Comparison of ENCODE assay signal across 9 cellular contexts in genomic region chr19:53908106-53908932, GRCh38. TPM values are rescaled to one million over a fixed set of nuclear protein-coding genes. Genes with fewer than 3 reads are reported as not detected.
DNase-seq lines count a peak whose midpoint lies in the region; ATAC-seq, FAIRE-seq and TF ChIP-seq lines count a peak whose summit lies in the region.
"Had no signal": no experiment of that assay in that cellular context is flagged by ENCODE, and none has a peak within 500 bp of the region (broad histone marks: within the 10 kb centered on the region; RNA-seq: fewer than 3 reads in every experiment).

No MANE protein-coding gene starts in this region.

- peak overlapping the region; percentile 24 for H3K4me3 Mint-ChIP-seq in activated B cell treated with CpG ODN at 0.5 μM for 24 hours

- peaks cover 32 to 85% (median 72%) of the 10 kb centered on the region in 9 donors for H3K27me3 ChIP-seq in heart left ventricle
- H3K27me3 ChIP-seq in HepG2 (ENCODE audit: control insufficient read depth in 1 of 2, insufficient read depth in 2 of 2, low read length in 2 of 2): peaks cover 13 to 45% of the 10 kb centered on the region in 2 experiments

- TF ChIP-seq EP300 in HepG2 (IDR thresholded peaks at IDR 0.05; ENCODE audit: low read depth in 2 of 2, low read length in 2 of 2) (no peak), HepG2 (CRISPR knock-in tag; IDR thresholded peaks at IDR 0.05; ENCODE audit: borderline replicate concordance) (no peak)

- TF ChIP-seq CTCF in heart left ventricle (IDR thresholded peaks at IDR 0.05) (no peak), activated B cell treated with CpG ODN at 0.5 μM for 24 hours (IDR thresholded peaks at IDR 0.05) (no peak), HepG2 (CRISPR knock-in tag; IDR thresholded peaks at IDR 0.05) (no peak)

- no peak overlapping the region for H3K4me2 ChIP-seq in HepG2 (ENCODE audit: low read depth, low read length)

- intact Hi-C loops in heart left ventricle (cut with DNase I) (loop anchor here in 8 of 10 donors (5.0 kb wide), 1 partner anchor 114 kb away; no protein-coding TSS in a partner anchor), cardiac septum (cut with DNase I) (no loop called here), activated B cell treated with CpG ODN at 0.5 μM for 24 hours (cut with micrococcal nuclease) (no loop called here), HepG2 (cut with micrococcal nuclease; ENCODE audit: unreplicated experiment) (loop anchor here (5.0 kb wide), 1 partner anchor 114 kb away; no protein-coding TSS in a partner anchor)

- H3K36me3 ChIP-seq in heart left ventricle (no peaks in the 10 kb centered on the region), HepG2 (replicated peaks in 1 of 2; ENCODE audit: control insufficient read depth in 1 of 2, insufficient read depth in 2 of 2, low read length in 2 of 2) (no peaks in the 10 kb centered on the region)

- H3K9me3 ChIP-seq in heart left ventricle (no peaks in the 10 kb centered on the region), HepG2 (ENCODE audit: low read length) (no peaks in the 10 kb centered on the region)

- no peaks in the 10 kb centered on the region for H3K79me2 ChIP-seq in HepG2 (ENCODE audit: insufficient read depth, low read length)

- peak in 2 of 5 donors; percentile 40 to 43 for DNase-seq in heart left ventricle
- no peak for DNase-seq in cardiac septum (ENCODE audit: low spot score)
- no peak for DNase-seq in activated B cell treated with CpG ODN at 0.5 μM for 24 hours
- peak in 60 of 61 donors; percentile 47 to 92 (median 81) for DNase-seq in caudate nucleus (lab: John Stamatoyannopoulos, UW)
- DNase-seq in HepG2 (ENCODE audit: low spot score): no peak
- peak; percentile 74 for DNase-seq in stimulated activated CD8-positive, alpha-beta memory T cell treated with anti-CD3 and anti-CD28 coated beads, Interleukin-4, amount 100 ng/mL, for 48 hours

- H3K27me3 Mint-ChIP-seq in activated B cell treated with CpG ODN at 0.5 μM for 24 hours: peaks cover 68% of the 10 kb centered on the region

- no peak overlapping the region for H3K27ac Mint-ChIP-seq in activated B cell treated with CpG ODN at 0.5 μM for 24 hours

- ATAC-seq in heart left ventricle (peak in 3 of 4 donors; percentile 70 to 78 (median 71)), activated B cell treated with CpG ODN at 0.5 μM for 24 hours (ENCODE audit: low read depth) (peak; percentile 81), HepG2 (peak; percentile 75), GM19328 (IDR thresholded peaks at IDR 0.05; ENCODE audit: unreplicated experiment) (no peak), HG03135 (IDR thresholded peaks at IDR 0.05; ENCODE audit: unreplicated experiment) (no peak)

- 0 to 3% (median 2%) methylated on average over 31 to 51 of the region's 51 CpGs for WGBS in heart left ventricle, 4 donors
- 22% methylated on average over 15 of the region's 51 CpGs for WGBS in HepG2 (ENCODE audit: low lambda C conversion rate)

- H3K36me3 Mint-ChIP-seq in activated B cell treated with CpG ODN at 0.5 μM for 24 hours (ENCODE audit: low read depth): no peaks in the 10 kb centered on the region

- H3K4me1 Mint-ChIP-seq in activated B cell treated with CpG ODN at 0.5 μM for 24 hours: peaks cover 23% of the 10 kb centered on the region

- POLR2A ChIA-PET in activated B cell treated with CpG ODN at 0.5 μM for 24 hours (lab: Charles Lee) (no interaction called here), HepG2 (lab: Yijun Ruan, JAX) (no interaction called here)

- H2AFZ ChIP-seq in HepG2 (ENCODE audit: low read length): no peak overlapping the region

- no peak for TF ChIP-seq POLR2A in heart left ventricle (IDR thresholded peaks at IDR 0.05)
- TF ChIP-seq POLR2A in HepG2 (IDR thresholded peaks at IDR 0.05; ENCODE audit: insufficient read depth in 1 of 2, low read depth in 2 of 2, low read length in 2 of 2): no peak

- no peak overlapping the region for H3K27ac ChIP-seq in heart left ventricle
- H3K27ac ChIP-seq in caudate nucleus (ENCODE audit: low read depth, low read length): peak overlapping the region; percentile 58
- no peak overlapping the region for H3K27ac ChIP-seq in HepG2 (ENCODE audit: extremely low read length, insufficient read depth, low read length)

- peaks cover 0 to 24% (median 5%) of the 10 kb centered on the region in 12 donors for H3K4me1 ChIP-seq in heart left ventricle
- H3K4me1 ChIP-seq in HepG2 (ENCODE audit: insufficient read depth, low read length): no peaks in the 10 kb centered on the region

- no TSS peak for BruUV-seq in HepG2 (replicated peaks; lab: Mats Ljungman, UMichigan)

- in situ Hi-C loops in HepG2 (cut with HindIII; ENCODE audit: extremely low pct_ligation_motif_present, low pct_unique_long_range_greater_than_20kb): loop anchor here (10.0 kb wide), 1 partner anchor 116 kb away; no protein-coding TSS in a partner anchor

- TF ChIP-seq RAD21 in HepG2 (CRISPR knock-in tag; IDR thresholded peaks at IDR 0.05): no peak

- CTCF ChIA-PET in activated B cell treated with CpG ODN at 0.5 μM for 24 hours (lab: Charles Lee): no interaction called here
- CTCF ChIA-PET in HepG2 (lab: Yijun Ruan, JAX; ENCODE audit: low intra/inter-chr PET ratio, low total read pairs): no interaction called here

- H3K9ac ChIP-seq in HepG2 (ENCODE audit: insufficient read depth, low read depth, low read length): no peak overlapping the region

- H4K20me1 ChIP-seq in HepG2 (ENCODE audit: insufficient read depth, low read length): peaks cover 7% of the 10 kb centered on the region; the same call in 1 of the 2 replicates

- no peak for FAIRE-seq in HepG2 (lab: Jason Lieb, UNC)

- peak overlapping the region in 1 of 12 donors; percentile 12 for H3K4me3 ChIP-seq in heart left ventricle
- H3K4me3 ChIP-seq in HepG2 (replicated peaks in 1 of 3; ENCODE audit: insufficient read depth in 1 of 3, low read depth in 2 of 3, low read length in 3 of 3): no peak overlapping the region; a peak in 1 of 6 replicates

- no peaks in the 10 kb centered on the region for H3K9me3 Mint-ChIP-seq in activated B cell treated with CpG ODN at 0.5 μM for 24 hours

RNA-seq across cellular contexts. Expression of gene CACNG7, which starts 0.8 kb away (rescaled TPM):
- total RNA-seq in heart left ventricle (not detected), cardiac septum (not detected), activated B cell treated with CpG ODN at 0.5 μM for 24 hours (not detected in 2 replicates), HepG2 (2016; rRNA removed; fragmentation: Illumina TruSeq; extraction: Trizol) (not detected in 2 replicates)
- polyA plus RNA-seq in heart left ventricle (not detected), HepG2 (2011; rRNA removed) (not detected in 2 replicates)
- total RNA-seq in HepG2 (2016; cell fraction: cytosol; rRNA removed; fragmentation: Illumina TruSeq; extraction: Trizol; ENCODE audit: low read depth): not detected in 2 replicates
- total RNA-seq in HepG2 (2016; cell fraction: insoluble cytoplasmic fraction; rRNA removed; fragmentation: Illumina TruSeq; extraction: Trizol): not detected in 2 replicates
- not detected in 2 replicates for total RNA-seq in HepG2 (2016; cell fraction: membrane; rRNA removed; fragmentation: Illumina TruSeq; extraction: Trizol)
- total RNA-seq in HepG2 (2016; cell fraction: nucleus; rRNA removed; fragmentation: Illumina TruSeq; extraction: Trizol): not detected in 2 replicates
- polyA plus RNA-seq in HepG2 (2011; cell fraction: cytosol; rRNA removed): not detected in 2 replicates
- polyA plus RNA-seq in HepG2 (2011; cell fraction: nucleus; rRNA removed): not detected in 2 replicates
- polyA plus RNA-seq in HepG2 (2012): not detected in 2 replicates
- polyA plus RNA-seq in HepG2 (2016; cell fraction: cytosol; fragmentation: Illumina TruSeq; extraction: Trizol; ENCODE audit: low read depth): not detected in 2 replicates
- polyA plus RNA-seq in HepG2 (2016; cell fraction: insoluble cytoplasmic fraction; fragmentation: Illumina TruSeq; extraction: Trizol; ENCODE audit: low read depth): not detected in 2 replicates
- polyA plus RNA-seq in HepG2 (2016; cell fraction: membrane; fragmentation: Illumina TruSeq; extraction: Trizol; ENCODE audit: low read depth): not detected in 2 replicates
- not detected in 2 replicates for polyA plus RNA-seq in HepG2 (2016; cell fraction: nucleus; fragmentation: Illumina TruSeq; extraction: Trizol; ENCODE audit: insufficient read depth, low read depth)
- not detected in 2 replicates for polyA minus RNA-seq in HepG2 (2011; rRNA and poly(A)+ RNA removed; ENCODE audit: low replicate concordance)
- polyA minus RNA-seq in HepG2 (2011; cell fraction: cytosol; rRNA and poly(A)+ RNA removed): not detected in 2 replicates
- polyA minus RNA-seq in HepG2 (2011; cell fraction: nucleus; rRNA and poly(A)+ RNA removed): not detected in 2 replicates
- total RNA-seq: subcutaneous adipose tissue had no signal

RNA-seq across cellular contexts. Expression of gene PRKCG, which starts 26.3 kb away (rescaled TPM):
- total RNA-seq in heart left ventricle (under 1 TPM in 1 of 9 donors, not detected in 8; 0.09 TPM), cardiac septum (not detected), activated B cell treated with CpG ODN at 0.5 μM for 24 hours (not detected in 2 replicates), HepG2 (2016; rRNA removed; fragmentation: Illumina TruSeq; extraction: Trizol) (0.02 TPM in 1 of 2 replicates, not detected in the other)
- polyA plus RNA-seq in heart left ventricle (not detected), HepG2 (2011; rRNA removed) (0.03 and 0.04 TPM in 2 replicates)
- total RNA-seq in HepG2 (2016; cell fraction: cytosol; rRNA removed; fragmentation: Illumina TruSeq; extraction: Trizol; ENCODE audit: low read depth): not detected in 2 replicates
- not detected in 2 replicates for total RNA-seq in HepG2 (2016; cell fraction: insoluble cytoplasmic fraction; rRNA removed; fragmentation: Illumina TruSeq; extraction: Trizol)
- not detected in 2 replicates for total RNA-seq in HepG2 (2016; cell fraction: membrane; rRNA removed; fragmentation: Illumina TruSeq; extraction: Trizol)
- not detected in 2 replicates for total RNA-seq in HepG2 (2016; cell fraction: nucleus; rRNA removed; fragmentation: Illumina TruSeq; extraction: Trizol)
- not detected in 2 replicates for polyA plus RNA-seq in HepG2 (2011; cell fraction: cytosol; rRNA removed)
- 0.24 and 0.68 TPM in 2 replicates for polyA plus RNA-seq in HepG2 (2011; cell fraction: nucleus; rRNA removed)
- polyA plus RNA-seq in HepG2 (2012): 0.08 TPM in 1 of 2 replicates, not detected in the other
- polyA plus RNA-seq in HepG2 (2016; cell fraction: cytosol; fragmentation: Illumina TruSeq; extraction: Trizol; ENCODE audit: low read depth): not detected in 2 replicates
- not detected in 2 replicates for polyA plus RNA-seq in HepG2 (2016; cell fraction: insoluble cytoplasmic fraction; fragmentation: Illumina TruSeq; extraction: Trizol; ENCODE audit: low read depth)
- not detected in 2 replicates for polyA plus RNA-seq in HepG2 (2016; cell fraction: membrane; fragmentation: Illumina TruSeq; extraction: Trizol; ENCODE audit: low read depth)
- polyA plus RNA-seq in HepG2 (2016; cell fraction: nucleus; fragmentation: Illumina TruSeq; extraction: Trizol; ENCODE audit: insufficient read depth, low read depth): 0.37 and 0.40 TPM in 2 replicates
- polyA minus RNA-seq in HepG2 (2011; rRNA and poly(A)+ RNA removed; ENCODE audit: low replicate concordance): 0.84 TPM in 1 of 2 replicates, not detected in the other
- polyA minus RNA-seq in HepG2 (2011; cell fraction: cytosol; rRNA and poly(A)+ RNA removed): not detected in 2 replicates
- 0.13 TPM in 1 of 2 replicates, not detected in the other for polyA minus RNA-seq in HepG2 (2011; cell fraction: nucleus; rRNA and poly(A)+ RNA removed)
- total RNA-seq: subcutaneous adipose tissue had no signal

RNA-seq across cellular contexts. Expression of gene MYADM, which starts 40.6 kb away (rescaled TPM):
- 100 to 1,000 TPM in 8 of 9 donors, 10 to 100 TPM in 1; 99.0 to 201 (median 166) TPM for total RNA-seq in heart left ventricle
- 100 to 1,000 TPM in 1 of 2 donors, 10 to 100 TPM in 1; 75.9 to 158 TPM for polyA plus RNA-seq in heart left ventricle
- 211 TPM for total RNA-seq in cardiac septum
- total RNA-seq in activated B cell treated with CpG ODN at 0.5 μM for 24 hours: 10.9 and 12.9 TPM in 2 replicates
- total RNA-seq in HepG2 (2016; rRNA removed; fragmentation: Illumina TruSeq; extraction: Trizol): 12.4 and 19.9 TPM in 2 replicates
- 2.9 and 3.4 TPM in 2 replicates for total RNA-seq in HepG2 (2016; cell fraction: cytosol; rRNA removed; fragmentation: Illumina TruSeq; extraction: Trizol; ENCODE audit: low read depth)
- total RNA-seq in HepG2 (2016; cell fraction: insoluble cytoplasmic fraction; rRNA removed; fragmentation: Illumina TruSeq; extraction: Trizol): 8.1 and 17.3 TPM in 2 replicates
- 10.9 and 11.2 TPM in 2 replicates for total RNA-seq in HepG2 (2016; cell fraction: membrane; rRNA removed; fragmentation: Illumina TruSeq; extraction: Trizol)
- 19.9 and 23.5 TPM in 2 replicates for total RNA-seq in HepG2 (2016; cell fraction: nucleus; rRNA removed; fragmentation: Illumina TruSeq; extraction: Trizol)
- 38.1 and 51.6 TPM in 2 replicates for polyA plus RNA-seq in HepG2 (2011; rRNA removed)
- polyA plus RNA-seq in HepG2 (2011; cell fraction: cytosol; rRNA removed): 23.9 and 30.3 TPM in 2 replicates
- 51.4 and 66.0 TPM in 2 replicates for polyA plus RNA-seq in HepG2 (2011; cell fraction: nucleus; rRNA removed)
- polyA plus RNA-seq in HepG2 (2012): 42.9 and 44.2 TPM in 2 replicates
- 4.4 and 4.6 TPM in 2 replicates for polyA plus RNA-seq in HepG2 (2016; cell fraction: cytosol; fragmentation: Illumina TruSeq; extraction: Trizol; ENCODE audit: low read depth)
- 21.9 and 33.1 TPM in 2 replicates for polyA plus RNA-seq in HepG2 (2016; cell fraction: insoluble cytoplasmic fraction; fragmentation: Illumina TruSeq; extraction: Trizol; ENCODE audit: low read depth)
- polyA plus RNA-seq in HepG2 (2016; cell fraction: membrane; fragmentation: Illumina TruSeq; extraction: Trizol; ENCODE audit: low read depth): 11.8 and 14.0 TPM in 2 replicates
- polyA plus RNA-seq in HepG2 (2016; cell fraction: nucleus; fragmentation: Illumina TruSeq; extraction: Trizol; ENCODE audit: insufficient read depth, low read depth): 72.7 and 73.9 TPM in 2 replicates
- 6.9 and 90.5 TPM in 2 replicates for polyA minus RNA-seq in HepG2 (2011; rRNA and poly(A)+ RNA removed; ENCODE audit: low replicate concordance)
- polyA minus RNA-seq in HepG2 (2011; cell fraction: cytosol; rRNA and poly(A)+ RNA removed): 35.5 and 36.5 TPM in 2 replicates
- polyA minus RNA-seq in HepG2 (2011; cell fraction: nucleus; rRNA and poly(A)+ RNA removed): 14.3 and 15.6 TPM in 2 replicates

RNA-seq across cellular contexts. Expression of gene CACNG8, which starts 54.4 kb away (rescaled TPM):
- total RNA-seq in heart left ventricle (under 1 TPM in 5 of 9 donors, not detected in 4; 0.02 to 0.22 (median 0.10) TPM), cardiac septum (0.11 TPM), activated B cell treated with CpG ODN at 0.5 μM for 24 hours (not detected in 2 replicates), HepG2 (2016; rRNA removed; fragmentation: Illumina TruSeq; extraction: Trizol) (not detected in 2 replicates)
- polyA plus RNA-seq in heart left ventricle (under 1 TPM; 0.06 to 0.15 TPM), HepG2 (2011; rRNA removed) (not detected in 2 replicates)
- total RNA-seq in HepG2 (2016; cell fraction: cytosol; rRNA removed; fragmentation: Illumina TruSeq; extraction: Trizol; ENCODE audit: low read depth): not detected in 2 replicates
- total RNA-seq in HepG2 (2016; cell fraction: insoluble cytoplasmic fraction; rRNA removed; fragmentation: Illumina TruSeq; extraction: Trizol): not detected in 2 replicates
- total RNA-seq in HepG2 (2016; cell fraction: membrane; rRNA removed; fragmentation: Illumina TruSeq; extraction: Trizol): not detected in 2 replicates
- not detected in 2 replicates for total RNA-seq in HepG2 (2016; cell fraction: nucleus; rRNA removed; fragmentation: Illumina TruSeq; extraction: Trizol)
- polyA plus RNA-seq in HepG2 (2011; cell fraction: cytosol; rRNA removed): not detected in 2 replicates
- polyA plus RNA-seq in HepG2 (2011; cell fraction: nucleus; rRNA removed): not detected in 2 replicates
- polyA plus RNA-seq in HepG2 (2012): not detected in 2 replicates
- polyA plus RNA-seq in HepG2 (2016; cell fraction: cytosol; fragmentation: Illumina TruSeq; extraction: Trizol; ENCODE audit: low read depth): not detected in 2 replicates
- not detected in 2 replicates for polyA plus RNA-seq in HepG2 (2016; cell fraction: insoluble cytoplasmic fraction; fragmentation: Illumina TruSeq; extraction: Trizol; ENCODE audit: low read depth)
- polyA plus RNA-seq in HepG2 (2016; cell fraction: membrane; fragmentation: Illumina TruSeq; extraction: Trizol; ENCODE audit: low read depth): not detected in 2 replicates
- not detected in 2 replicates for polyA plus RNA-seq in HepG2 (2016; cell fraction: nucleus; fragmentation: Illumina TruSeq; extraction: Trizol; ENCODE audit: insufficient read depth, low read depth)
- 0.09 TPM in 1 of 2 replicates, not detected in the other for polyA minus RNA-seq in HepG2 (2011; rRNA and poly(A)+ RNA removed; ENCODE audit: low replicate concordance)
- polyA minus RNA-seq in HepG2 (2011; cell fraction: cytosol; rRNA and poly(A)+ RNA removed): not detected in 2 replicates
- not detected in 2 replicates for polyA minus RNA-seq in HepG2 (2011; cell fraction: nucleus; rRNA and poly(A)+ RNA removed)

Comparison
In these comparisons a context has a peak if more than half of its experiments do, and no peak if none do; other contexts are left out.
1. intact Hi-C loops: an anchor here in heart left ventricle (5.0 kb wide) and HepG2 (5.0 kb wide); none called in cardiac septum and activated B cell treated with CpG ODN at 0.5 μM for 24 hours.
2. ATAC-seq: peak in heart left ventricle (3 of 4), activated B cell treated with CpG ODN at 0.5 μM for 24 hours (single experiment) and HepG2 (single experiment); none in GM19328 (single experiment) and HG03135 (single experiment).
3. DNase-seq: peak in caudate nucleus (60 of 61) and stimulated activated CD8-positive, alpha-beta memory T cell treated with anti-CD3 and anti-CD28 coated beads, Interleukin-4, amount 100 ng/mL, for 48 hours (single experiment); none in cardiac septum (single experiment), activated B cell treated with CpG ODN at 0.5 μM for 24 hours (single experiment) and HepG2 (single experiment).